ENCODE assay signal across 1 cellular context in genomic region chrX:109959356-109959871, GRCh38.
TF ChIP-seq lines count a peak whose summit lies in the region.

No MANE protein-coding gene starts in this region.

TF ChIP-seq in K562, 482 proteins besides CTCF, POLR2A, EP300 and RAD21 (continued from another document and continues in another):
- TF ChIP-seq ARID3A (IDR thresholded peaks at IDR 0.05; ENCODE audit: borderline replicate concordance, low read depth, low read length) (0 out of 2 replicates have a peak, but pooled peaks have one; percentile 45), HDAC2 (IDR thresholded peaks at IDR 0.05) (no peak), ZNF134 (CRISPR knock-in tag; conservative IDR thresholded peaks at IDR 0.05) (no peak), MGA (IDR thresholded peaks at IDR 0.05) (no peak), KDM2B (CRISPR knock-in tag; IDR thresholded peaks at IDR 0.05) (no peak), HEY1 (CRISPR knock-in tag; IDR thresholded peaks at IDR 0.05; ENCODE audit: borderline replicate concordance) (no peak), ZFP1 (CRISPR knock-in tag; IDR thresholded peaks at IDR 0.05) (no peak), IRF9 (tag; IDR thresholded peaks at IDR 0.05) (0 out of 2 replicates have a peak, but pooled peaks have one; percentile 15), BCL6 (CRISPR knock-in tag; IDR thresholded peaks at IDR 0.05) (no peak), ELK1 (CRISPR knock-in tag; IDR thresholded peaks at IDR 0.05) (no peak), ZBTB5 (IDR thresholded peaks at IDR 0.05) (no peak), HDAC1 (IDR thresholded peaks at IDR 0.05) (no peak), POLR2G (IDR thresholded peaks at IDR 0.05; ENCODE audit: low read depth, low read length) (no peak), POLR3G (IDR thresholded peaks at IDR 0.05; ENCODE audit: extremely low read depth, insufficient read length, insufficient replicate concordance) (no peak), ZNF408 (CRISPR knock-in tag; IDR thresholded peaks at IDR 0.05; ENCODE audit: low read depth) (no peak), MED1 (CRISPR knock-in tag; IDR thresholded peaks at IDR 0.05; ENCODE audit: borderline replicate concordance) (no peak), ZFP91 (CRISPR knock-in tag; IDR thresholded peaks at IDR 0.05) (no peak), ZNF699 (CRISPR knock-in tag; IDR thresholded peaks at IDR 0.05; ENCODE audit: insufficient replicate concordance) (no peak), MEF2D (tag; conservative IDR thresholded peaks at IDR 0.05; ENCODE audit: low read depth) (no peak), ARID2 (IDR thresholded peaks at IDR 0.05) (no peak), TCF3 (CRISPR knock-in tag; IDR thresholded peaks at IDR 0.05) (peak; percentile 97), POLR2AphosphoS5 (IDR thresholded peaks at IDR 0.05; ENCODE audit: control insufficient read depth, insufficient read depth, low read depth, low read length) (peak; percentile 80), UBTF (IDR thresholded peaks at IDR 0.05; ENCODE audit: borderline replicate concordance in 1 of 2, low read depth in 2 of 2, low read length in 2 of 2) (no peak), SMARCA5 (IDR thresholded peaks at IDR 0.05) (no peak), NKRF (IDR thresholded peaks at IDR 0.05; ENCODE audit: borderline replicate concordance) (no peak), ETS1 (conservative IDR thresholded peaks at IDR 0.05; ENCODE audit: control insufficient read depth, low read depth, low read length) (no peak), CHD1 (IDR thresholded peaks at IDR 0.05; ENCODE audit: low read length) (no peak), POLR2B (IDR thresholded peaks at IDR 0.05; ENCODE audit: low read depth, partially characterized antibody) (no peak)
